1 cellular context compared by ENCODE assay signal in the genomic region with DNA sequence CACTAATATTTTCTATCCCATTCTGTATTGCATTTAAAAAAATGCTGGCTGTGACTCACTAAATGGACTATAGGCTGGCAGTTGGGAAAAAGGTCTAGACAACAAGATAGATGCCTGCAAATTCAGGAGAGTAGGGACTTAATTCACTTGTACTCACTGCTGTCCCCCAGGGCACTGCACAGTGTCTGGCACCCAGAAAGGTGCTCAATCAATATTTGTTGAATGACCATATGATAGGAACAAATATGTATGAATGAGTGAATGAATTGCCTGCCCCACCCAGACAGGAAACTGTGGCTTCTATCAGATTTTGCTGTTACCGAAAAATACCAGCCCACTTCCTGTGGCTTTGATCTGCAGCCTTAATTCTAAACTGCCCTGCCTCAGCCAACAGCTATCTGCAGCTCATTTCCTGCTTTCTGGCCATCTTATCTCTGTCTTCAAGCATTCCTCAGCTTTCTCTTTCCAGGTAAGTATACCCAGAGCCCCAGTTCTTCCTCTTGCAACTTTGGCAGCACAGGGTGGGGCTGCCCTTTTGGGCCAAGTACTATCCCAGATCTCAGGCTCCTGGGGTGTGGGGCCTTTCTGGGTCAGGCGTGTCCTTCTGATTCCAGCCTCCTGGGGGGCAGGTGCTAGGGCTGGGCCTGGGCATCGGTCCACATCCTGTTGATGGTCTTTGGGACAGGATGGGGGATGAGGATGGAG.
TF ChIP-seq lines count a peak whose summit lies in the region.

No MANE protein-coding gene starts in this region.

TF ChIP-seq in GM12878, 131 proteins besides CTCF, POLR2A, EP300 and RAD21 (continued from another document):
- TF ChIP-seq ELK1 (IDR thresholded peaks at IDR 0.05; ENCODE audit: low read depth, low read length) = peak; percentile 37; the same call in 1 of the 2 replicates
- TF ChIP-seq RAD51 (IDR thresholded peaks at IDR 0.05) = no peak
- peak; percentile 39 for TF ChIP-seq MEF2B (IDR thresholded peaks at IDR 0.05; ENCODE audit: partially characterized antibody, poor library complexity, severe bottlenecking)
- TF ChIP-seq GABPA (IDR thresholded peaks at IDR 0.05; ENCODE audit: low read depth) = peak; percentile 42; the same call in 1 of the 2 replicates
- TF ChIP-seq CBFB (IDR thresholded peaks at IDR 0.05; ENCODE audit: low read depth) = peak; percentile 43; the same call in 1 of the 2 replicates
- no peak for TF ChIP-seq RBBP5 (conservative IDR thresholded peaks at IDR 0.05)
- peak; percentile 68 for TF ChIP-seq IKZF1 (conservative IDR thresholded peaks at IDR 0.05)
- TF ChIP-seq EED (IDR thresholded peaks at IDR 0.05; ENCODE audit: low read depth) = no peak; the same call in 1 of the 2 replicates
- no peak for TF ChIP-seq IRF3 (IDR thresholded peaks at IDR 0.05)
- TF ChIP-seq BRCA1 (IDR thresholded peaks at IDR 0.05; ENCODE audit: low read depth, low read length) = no peak
- peak; percentile 89 for TF ChIP-seq TCF7 (IDR thresholded peaks at IDR 0.05; ENCODE audit: borderline replicate concordance)
- TF ChIP-seq JUNB (IDR thresholded peaks at IDR 0.05) = no peak
- no peak for TF ChIP-seq ZNF217 (IDR thresholded peaks at IDR 0.05)
- TF ChIP-seq ZNF622 (IDR thresholded peaks at IDR 0.05) = no peak
- 0 out of 2 replicates have a peak, but pooled peaks have one; percentile 37 for TF ChIP-seq DPF2 (IDR thresholded peaks at IDR 0.05)
- peak; percentile 46; the same call in 1 of the 2 replicates for TF ChIP-seq NFIC (IDR thresholded peaks at IDR 0.05; ENCODE audit: low read depth, low read length)
- 0 out of 2 replicates have a peak, but pooled peaks have one; percentile 30 for TF ChIP-seq BCL11A (IDR thresholded peaks at IDR 0.05; ENCODE audit: low read depth, low read length)
- peak; percentile 55 to 59; a peak in 3 of 4 replicates for TF ChIP-seq IKZF2 (IDR thresholded peaks at IDR 0.05)
- TF ChIP-seq, protein P1, sequence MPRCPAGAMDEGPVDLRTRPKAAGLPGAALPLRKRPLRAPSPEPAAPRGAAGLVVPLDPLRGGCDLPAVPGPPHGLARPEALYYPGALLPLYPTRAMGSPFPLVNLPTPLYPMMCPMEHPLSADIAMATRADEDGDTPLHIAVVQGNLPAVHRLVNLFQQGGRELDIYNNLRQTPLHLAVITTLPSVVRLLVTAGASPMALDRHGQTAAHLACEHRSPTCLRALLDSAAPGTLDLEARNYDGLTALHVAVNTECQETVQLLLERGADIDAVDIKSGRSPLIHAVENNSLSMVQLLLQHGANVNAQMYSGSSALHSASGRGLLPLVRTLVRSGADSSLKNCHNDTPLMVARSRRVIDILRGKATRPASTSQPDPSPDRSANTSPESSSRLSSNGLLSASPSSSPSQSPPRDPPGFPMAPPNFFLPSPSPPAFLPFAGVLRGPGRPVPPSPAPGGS (IDR thresholded peaks at IDR 0.05; ENCODE audit: borderline replicate concordance, insufficient read depth, low read depth, low read length, poor library complexity, severe bottlenecking) = no peak
